In the genomic region with DNA sequence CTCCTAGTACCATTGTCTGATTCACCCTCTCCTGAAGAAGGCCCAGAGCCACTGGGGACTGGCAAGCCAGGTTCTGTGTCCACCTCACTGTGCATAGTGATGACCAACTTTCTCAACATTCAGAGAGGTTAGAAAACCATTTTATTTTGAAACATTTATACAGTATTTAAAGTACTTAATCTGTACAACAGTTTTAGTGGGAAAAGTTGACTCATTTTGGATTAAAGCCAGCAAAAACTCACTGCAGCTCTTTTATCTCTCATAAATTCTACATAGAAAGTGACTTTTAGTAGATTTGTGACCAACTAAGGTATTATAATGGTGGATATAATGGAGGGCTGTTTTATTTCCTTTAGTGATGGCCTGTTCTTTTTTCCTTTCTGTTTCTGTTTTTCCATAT, we compare ENCODE assay signal across 13 cellular contexts. TPM values are rescaled to one million over a fixed set of nuclear protein-coding genes. Genes with fewer than 3 reads are reported as not detected.
DNase-seq lines count a peak whose midpoint lies in the region; ATAC-seq and TF ChIP-seq lines count a peak whose summit lies in the region.
"Had no signal": no experiment of that assay in that cellular context is flagged by ENCODE, and none has a peak within 500 bp of the region (broad histone marks: within the 10 kb centered on the region; RNA-seq: fewer than 3 reads in every experiment).

No MANE protein-coding gene starts in this region.

- H3K27me3 ChIP-seq in OCI-LY1 (ENCODE audit: insufficient read depth, low read length), result no peaks in the 10 kb centered on the region
- H3K27me3 ChIP-seq in CD4-positive, alpha-beta memory T cell (ENCODE audit: insufficient read depth, low read length), result no peaks in the 10 kb centered on the region
- H3K27me3 ChIP-seq: transverse colon had no signal

- DNase-seq in Calu3 (no peak), cardiac fibroblast (ENCODE audit: low read depth in 2 of 2) (peak; percentile 77 to 79), lung microvascular endothelial cell (ENCODE audit: low read depth in 2 of 2) (peak; percentile 67 to 93), NCI-H510A (lab: John Stamatoyannopoulos, UW) (no peak), T-helper 17 cell (no peak), AML-193 (lab: John Stamatoyannopoulos, UW) (no peak)
- no peak for DNase-seq in CD4-positive, alpha-beta memory T cell
- DNase-seq: activated T-cell treated with anti-CD3 and anti-CD28 coated beads, Interleukin-2, amount 50 U/mL, for 24 hours; MM.1S; T1000; transverse colon had no signal

- no peak overlapping the region for H3K4me3 ChIP-seq in OCI-LY1 (ENCODE audit: low read depth, low read length, poor library complexity, severe bottlenecking)
- H3K4me3 ChIP-seq in cardiac fibroblast (replicated peaks in 1 of 2; ENCODE audit: low read depth in 2 of 2, low read length in 2 of 2), result no peak overlapping the region
- no peak overlapping the region for H3K4me3 ChIP-seq in CD4-positive, alpha-beta memory T cell (ENCODE audit: low read length in 2 of 2)
- H3K4me3 ChIP-seq: GM23338, transverse colon had no signal

- peaks cover 81% of the 10 kb centered on the region for H3K79me2 ChIP-seq in OCI-LY1 (ENCODE audit: insufficient read depth, low read length)

- intact Hi-C loops in Calu3 (cut with micrococcal nuclease; ENCODE audit: unreplicated experiment), result no loop called here
- intact Hi-C loops in CD4-positive, alpha-beta memory T cell (cut with micrococcal nuclease), result no loop called here

- H3F3A ChIP-seq in OCI-LY1 (ENCODE audit: insufficient read depth, low read length), result peaks cover 6% of the 10 kb centered on the region; the same call in 1 of the 2 replicates

- H3K27me3 Mint-ChIP-seq in Calu3 (ENCODE audit: unreplicated experiment), result no peaks in the 10 kb centered on the region
- H3K27me3 Mint-ChIP-seq in T-helper 17 cell, result no peaks in the 10 kb centered on the region
- H3K27me3 Mint-ChIP-seq in CD4-positive, alpha-beta memory T cell, result no peaks in the 10 kb centered on the region
- H3K27me3 Mint-ChIP-seq: activated T-cell treated with anti-CD3 and anti-CD28 coated beads, Interleukin-2, amount 50 U/mL, for 24 hours had no signal

- H3K9ac ChIP-seq in OCI-LY1 (ENCODE audit: low read length), result no peak overlapping the region

- POLR2A ChIA-PET in CD4-positive, alpha-beta memory T cell (lab: Charles Lee; ENCODE audit: partially characterized antibody), result no interaction called here

- no peak overlapping the region for H3K4me2 ChIP-seq in OCI-LY1 (ENCODE audit: low read length)

- H3K4me1 Mint-ChIP-seq in Calu3 (ENCODE audit: low read depth, unreplicated experiment) (peaks cover 52% of the 10 kb centered on the region), T-helper 17 cell (peaks cover 34% of the 10 kb centered on the region)
- peaks cover 34 to 46% (median 41%) of the 10 kb centered on the region in 4 donors for H3K4me1 Mint-ChIP-seq in CD4-positive, alpha-beta memory T cell

- H3K9me3 Mint-ChIP-seq in Calu3 (ENCODE audit: low read depth, unreplicated experiment), result peaks cover 4% of the 10 kb centered on the region
- H3K9me3 Mint-ChIP-seq in CD4-positive, alpha-beta memory T cell, result no peaks in the 10 kb centered on the region
- H3K9me3 Mint-ChIP-seq: activated T-cell treated with anti-CD3 and anti-CD28 coated beads, Interleukin-2, amount 50 U/mL, for 24 hours had no signal

- TF ChIP-seq CTCF in Calu3 (IDR thresholded peaks at IDR 0.05; ENCODE audit: unreplicated experiment), result no peak
- no peak for TF ChIP-seq CTCF in OCI-LY1 (IDR thresholded peaks at IDR 0.05; ENCODE audit: low read length)
- no peak for TF ChIP-seq CTCF in cardiac fibroblast (IDR thresholded peaks at IDR 0.05; ENCODE audit: low read depth, low read length)

- peak overlapping the region; percentile 19 for H3K27ac Mint-ChIP-seq in Calu3 (ENCODE audit: unreplicated experiment)
- H3K27ac Mint-ChIP-seq in T-helper 17 cell, result no peak overlapping the region
- H3K27ac Mint-ChIP-seq in CD4-positive, alpha-beta memory T cell, result peak overlapping the region in 1 of 7 donors; percentile 3
- H3K27ac Mint-ChIP-seq: GM23338 had no signal

- H3K9me2 ChIP-seq in OCI-LY1 (ENCODE audit: low read depth, low read length), result no peaks in the 10 kb centered on the region

- no peak for ATAC-seq in T-helper 17 cell

- peaks cover 75% of the 10 kb centered on the region for H3K4me1 ChIP-seq in OCI-LY1 (ENCODE audit: insufficient read depth, low read length, severe bottlenecking)
- peaks cover 20% of the 10 kb centered on the region for H3K4me1 ChIP-seq in CD4-positive, alpha-beta memory T cell (ENCODE audit: insufficient read depth, low read length)

- no TSS peak for BruUV-seq in Calu3 (replicated peaks; lab: Mats Ljungman, UMichigan)

- no peaks in the 10 kb centered on the region for H3K36me3 Mint-ChIP-seq in Calu3 (ENCODE audit: insufficient read depth, unreplicated experiment)
- peaks cover 12% of the 10 kb centered on the region for H3K36me3 Mint-ChIP-seq in T-helper 17 cell (ENCODE audit: low read depth)
- peaks cover 25 to 38% of the 10 kb centered on the region in 2 donors for H3K36me3 Mint-ChIP-seq in CD4-positive, alpha-beta memory T cell

- H3K36me3 ChIP-seq in OCI-LY1 (ENCODE audit: insufficient read depth, low read length), result peaks cover 9% of the 10 kb centered on the region
- H3K36me3 ChIP-seq in CD4-positive, alpha-beta memory T cell (ENCODE audit: insufficient read depth, low read length), result no peaks in the 10 kb centered on the region
- H3K36me3 ChIP-seq: transverse colon had no signal

- H3K27ac ChIP-seq in OCI-LY1 (ENCODE audit: low read depth, low read length, poor library complexity, severe bottlenecking), result peak overlapping the region; percentile 18
- no peak overlapping the region for H3K27ac ChIP-seq in CD4-positive, alpha-beta memory T cell (ENCODE audit: low read depth, low read length)

- H3K4me3 Mint-ChIP-seq in Calu3 (ENCODE audit: low read depth, unreplicated experiment) (no peak overlapping the region), T-helper 17 cell (no peak overlapping the region)
- no peak overlapping the region for H3K4me3 Mint-ChIP-seq in CD4-positive, alpha-beta memory T cell
- H3K4me3 Mint-ChIP-seq: activated T-cell treated with anti-CD3 and anti-CD28 coated beads, Interleukin-2, amount 50 U/mL, for 24 hours; GM23338 had no signal

- CTCF ChIA-PET in Calu3 (lab: Charles Lee), result interaction anchor here (1.4 kb wide), 1 partner anchor 9 kb away, joined by 3 read pairs; no protein-coding TSS in a partner anchor
- CTCF ChIA-PET in CD4-positive, alpha-beta memory T cell (lab: Charles Lee; ENCODE audit: partially characterized antibody), result no interaction called here

- H2AFZ ChIP-seq in OCI-LY1 (ENCODE audit: low read length), result no peak overlapping the region
- H2AFZ ChIP-seq: GM23338 had no signal

- H3K9me3 ChIP-seq in OCI-LY1 (ENCODE audit: low read length), result no peaks in the 10 kb centered on the region
- no peaks in the 10 kb centered on the region for H3K9me3 ChIP-seq in T-helper 17 cell (ENCODE audit: control insufficient read depth, low read length, poor library complexity, severe bottlenecking)
- no peaks in the 10 kb centered on the region for H3K9me3 ChIP-seq in CD4-positive, alpha-beta memory T cell (ENCODE audit: control insufficient read depth in 1 of 2, low read length in 2 of 2)
- H3K9me3 ChIP-seq: transverse colon had no signal

- H4K20me1 ChIP-seq in OCI-LY1 (ENCODE audit: insufficient read depth, low read length), result no peaks in the 10 kb centered on the region

RNA-seq across cellular contexts. Expression of gene TULP4, which starts 9.7 kb away (rescaled TPM):
- total RNA-seq in Calu3 (2022) (84.3 and 105 TPM in 2 replicates), lung microvascular endothelial cell (53.4 and 103 TPM in 2 replicates), T-helper 17 cell (10 to 100 TPM; 61.9 to 72.0 TPM)
- total RNA-seq in CD4-positive, alpha-beta memory T cell, result 10 to 100 TPM; 85.9 to 94.1 TPM
- polyA plus RNA-seq in CD4-positive, alpha-beta memory T cell, result 10 to 100 TPM; 14.8 to 41.2 TPM

Comparison
In these comparisons a context has a peak if more than half of its experiments do, and no peak if none do; other contexts are left out.
1. DNase-seq: peak in cardiac fibroblast (2 of 2) and lung microvascular endothelial cell (2 of 2); none in Calu3 (single experiment), NCI-H510A (single experiment), T-helper 17 cell (0 of 3), AML-193 (0 of 2) and CD4-positive, alpha-beta memory T cell (0 of 5).